Comparison of ENCODE assay signal across 1 cellular context in the genomic region with DNA sequence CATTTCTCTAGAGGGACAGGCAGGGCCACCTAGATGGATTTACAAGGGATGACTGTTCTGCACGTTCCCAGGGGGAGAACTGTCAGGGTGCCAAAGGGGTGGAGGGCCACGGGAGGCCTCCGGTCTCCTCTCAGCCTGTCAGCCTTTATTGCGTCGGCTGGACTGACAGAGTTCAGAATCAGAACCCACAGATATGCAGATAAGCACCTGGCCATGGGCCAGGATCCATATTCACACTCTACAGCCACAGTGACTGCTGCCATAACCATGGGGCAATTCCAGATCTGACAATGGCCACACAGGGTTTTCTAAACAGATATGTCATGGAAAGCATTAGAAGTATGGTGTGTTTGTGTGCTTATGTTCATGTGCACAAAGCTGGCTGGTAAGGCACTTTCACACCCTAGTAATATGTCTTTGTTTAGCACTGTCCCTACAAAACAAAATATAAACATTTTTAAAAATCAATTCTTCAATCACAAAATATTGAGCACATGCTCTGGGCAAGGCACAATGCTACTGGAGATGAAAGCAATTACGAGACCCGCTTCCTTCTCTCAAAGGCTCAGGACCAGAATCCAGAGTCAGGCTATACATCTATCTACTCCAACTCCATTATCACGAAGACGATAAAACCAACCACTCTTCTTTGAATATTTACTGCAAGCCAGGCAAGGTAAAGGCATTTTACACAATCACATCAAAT.
TF ChIP-seq lines count a peak whose summit lies in the region.

No MANE protein-coding gene starts in this region.

TF ChIP-seq in HepG2, 621 proteins besides CTCF, POLR2A, EP300 and RAD21 (continued from another document and continues in another):
- TF ChIP-seq NR2F6 (IDR thresholded peaks at IDR 0.05) = 0 out of 2 replicates have a peak, but pooled peaks have one; percentile 8
- peak; percentile 52; the same call in 1 of the 2 replicates for TF ChIP-seq NR2F6 (CRISPR knock-in tag; IDR thresholded peaks at IDR 0.05)
- TF ChIP-seq STAG1 (CRISPR knock-in tag; IDR thresholded peaks at IDR 0.05) = no peak
- TF ChIP-seq ZBTB21 (CRISPR knock-in tag; IDR thresholded peaks at IDR 0.05) = no peak
- no peak for TF ChIP-seq REXO4 (CRISPR knock-in tag; IDR thresholded peaks at IDR 0.05; ENCODE audit: borderline replicate concordance)
- TF ChIP-seq, protein P1, sequence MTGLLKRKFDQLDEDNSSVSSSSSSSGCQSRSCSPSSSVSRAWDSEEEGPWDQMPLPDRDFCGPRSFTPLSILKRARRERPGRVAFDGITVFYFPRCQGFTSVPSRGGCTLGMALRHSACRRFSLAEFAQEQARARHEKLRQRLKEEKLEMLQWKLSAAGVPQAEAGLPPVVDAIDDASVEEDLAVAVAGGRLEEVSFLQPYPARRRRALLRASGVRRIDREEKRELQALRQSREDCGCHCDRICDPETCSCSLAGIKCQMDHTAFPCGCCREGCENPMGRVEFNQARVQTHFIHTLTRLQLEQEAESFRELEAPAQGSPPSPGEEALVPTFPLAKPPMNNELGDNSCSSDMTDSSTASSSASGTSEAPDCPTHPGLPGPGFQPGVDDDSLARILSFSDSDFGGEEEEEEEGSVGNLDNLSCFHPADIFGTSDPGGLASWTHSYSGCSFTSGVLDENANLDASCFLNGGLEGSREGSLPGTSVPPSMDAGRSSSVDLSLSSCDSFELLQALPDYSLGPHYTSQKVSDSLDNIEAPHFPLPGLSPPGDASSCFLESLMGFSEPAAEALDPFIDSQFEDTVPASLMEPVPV (CRISPR knock-in tag; IDR thresholded peaks at IDR 0.05) = no peak
- TF ChIP-seq TCF7L2 (IDR thresholded peaks at IDR 0.05; ENCODE audit: low read depth, low read length) = no peak
- TF ChIP-seq MIXL1 (CRISPR knock-in tag; IDR thresholded peaks at IDR 0.05) = peak; percentile 24; the same call in 1 of the 2 replicates
- no peak for TF ChIP-seq AHR (CRISPR knock-in tag; IDR thresholded peaks at IDR 0.05)
- TF ChIP-seq, protein P2, sequence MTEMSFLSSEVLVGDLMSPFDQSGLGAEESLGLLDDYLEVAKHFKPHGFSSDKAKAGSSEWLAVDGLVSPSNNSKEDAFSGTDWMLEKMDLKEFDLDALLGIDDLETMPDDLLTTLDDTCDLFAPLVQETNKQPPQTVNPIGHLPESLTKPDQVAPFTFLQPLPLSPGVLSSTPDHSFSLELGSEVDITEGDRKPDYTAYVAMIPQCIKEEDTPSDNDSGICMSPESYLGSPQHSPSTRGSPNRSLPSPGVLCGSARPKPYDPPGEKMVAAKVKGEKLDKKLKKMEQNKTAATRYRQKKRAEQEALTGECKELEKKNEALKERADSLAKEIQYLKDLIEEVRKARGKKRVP (CRISPR knock-in tag; IDR thresholded peaks at IDR 0.05) = peak in 1 of 2 experiments; percentile 50; a peak in 1 of 4 replicates
- no peak for TF ChIP-seq ZNF567 (CRISPR knock-in tag; IDR thresholded peaks at IDR 0.05; ENCODE audit: borderline replicate concordance)
- TF ChIP-seq, protein P3, sequence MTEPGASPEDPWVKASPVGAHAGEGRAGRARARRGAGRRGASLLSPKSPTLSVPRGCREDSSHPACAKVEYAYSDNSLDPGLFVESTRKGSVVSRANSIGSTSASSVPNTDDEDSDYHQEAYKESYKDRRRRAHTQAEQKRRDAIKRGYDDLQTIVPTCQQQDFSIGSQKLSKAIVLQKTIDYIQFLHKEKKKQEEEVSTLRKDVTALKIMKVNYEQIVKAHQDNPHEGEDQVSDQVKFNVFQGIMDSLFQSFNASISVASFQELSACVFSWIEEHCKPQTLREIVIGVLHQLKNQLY (CRISPR knock-in tag; IDR thresholded peaks at IDR 0.05) = 0 out of 2 replicates have a peak, but pooled peaks have one; percentile 38
- TF ChIP-seq, protein P4, sequence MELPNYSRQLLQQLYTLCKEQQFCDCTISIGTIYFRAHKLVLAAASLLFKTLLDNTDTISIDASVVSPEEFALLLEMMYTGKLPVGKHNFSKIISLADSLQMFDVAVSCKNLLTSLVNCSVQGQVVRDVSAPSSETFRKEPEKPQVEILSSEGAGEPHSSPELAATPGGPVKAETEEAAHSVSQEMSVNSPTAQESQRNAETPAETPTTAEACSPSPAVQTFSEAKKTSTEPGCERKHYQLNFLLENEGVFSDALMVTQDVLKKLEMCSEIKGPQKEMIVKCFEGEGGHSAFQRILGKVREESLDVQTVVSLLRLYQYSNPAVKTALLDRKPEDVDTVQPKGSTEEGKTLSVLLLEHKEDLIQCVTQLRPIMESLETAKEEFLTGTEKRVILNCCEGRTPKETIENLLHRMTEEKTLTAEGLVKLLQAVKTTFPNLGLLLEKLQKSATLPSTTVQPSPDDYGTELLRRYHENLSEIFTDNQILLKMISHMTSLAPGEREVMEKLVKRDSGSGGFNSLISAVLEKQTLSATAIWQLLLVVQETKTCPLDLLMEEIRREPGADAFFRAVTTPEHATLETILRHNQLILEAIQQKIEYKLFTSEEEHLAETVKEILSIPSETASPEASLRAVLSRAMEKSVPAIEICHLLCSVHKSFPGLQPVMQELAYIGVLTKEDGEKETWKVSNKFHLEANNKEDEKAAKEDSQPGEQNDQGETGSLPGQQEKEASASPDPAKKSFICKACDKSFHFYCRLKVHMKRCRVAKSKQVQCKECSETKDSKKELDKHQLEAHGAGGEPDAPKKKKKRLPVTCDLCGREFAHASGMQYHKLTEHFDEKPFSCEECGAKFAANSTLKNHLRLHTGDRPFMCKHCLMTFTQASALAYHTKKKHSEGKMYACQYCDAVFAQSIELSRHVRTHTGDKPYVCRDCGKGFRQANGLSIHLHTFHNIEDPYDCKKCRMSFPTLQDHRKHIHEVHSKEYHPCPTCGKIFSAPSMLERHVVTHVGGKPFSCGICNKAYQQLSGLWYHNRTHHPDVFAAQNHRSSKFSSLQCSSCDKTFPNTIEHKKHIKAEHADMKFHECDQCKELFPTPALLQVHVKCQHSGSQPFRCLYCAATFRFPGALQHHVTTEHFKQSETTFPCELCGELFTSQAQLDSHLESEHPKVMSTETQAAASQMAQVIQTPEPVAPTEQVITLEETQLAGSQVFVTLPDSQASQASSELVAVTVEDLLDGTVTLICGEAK (IDR thresholded peaks at IDR 0.05) = no peak
- TF ChIP-seq, protein P4 (CRISPR knock-in tag; IDR thresholded peaks at IDR 0.05) = peak; percentile 59; the same call in 1 of the 2 replicates
- TF ChIP-seq, protein P5, sequence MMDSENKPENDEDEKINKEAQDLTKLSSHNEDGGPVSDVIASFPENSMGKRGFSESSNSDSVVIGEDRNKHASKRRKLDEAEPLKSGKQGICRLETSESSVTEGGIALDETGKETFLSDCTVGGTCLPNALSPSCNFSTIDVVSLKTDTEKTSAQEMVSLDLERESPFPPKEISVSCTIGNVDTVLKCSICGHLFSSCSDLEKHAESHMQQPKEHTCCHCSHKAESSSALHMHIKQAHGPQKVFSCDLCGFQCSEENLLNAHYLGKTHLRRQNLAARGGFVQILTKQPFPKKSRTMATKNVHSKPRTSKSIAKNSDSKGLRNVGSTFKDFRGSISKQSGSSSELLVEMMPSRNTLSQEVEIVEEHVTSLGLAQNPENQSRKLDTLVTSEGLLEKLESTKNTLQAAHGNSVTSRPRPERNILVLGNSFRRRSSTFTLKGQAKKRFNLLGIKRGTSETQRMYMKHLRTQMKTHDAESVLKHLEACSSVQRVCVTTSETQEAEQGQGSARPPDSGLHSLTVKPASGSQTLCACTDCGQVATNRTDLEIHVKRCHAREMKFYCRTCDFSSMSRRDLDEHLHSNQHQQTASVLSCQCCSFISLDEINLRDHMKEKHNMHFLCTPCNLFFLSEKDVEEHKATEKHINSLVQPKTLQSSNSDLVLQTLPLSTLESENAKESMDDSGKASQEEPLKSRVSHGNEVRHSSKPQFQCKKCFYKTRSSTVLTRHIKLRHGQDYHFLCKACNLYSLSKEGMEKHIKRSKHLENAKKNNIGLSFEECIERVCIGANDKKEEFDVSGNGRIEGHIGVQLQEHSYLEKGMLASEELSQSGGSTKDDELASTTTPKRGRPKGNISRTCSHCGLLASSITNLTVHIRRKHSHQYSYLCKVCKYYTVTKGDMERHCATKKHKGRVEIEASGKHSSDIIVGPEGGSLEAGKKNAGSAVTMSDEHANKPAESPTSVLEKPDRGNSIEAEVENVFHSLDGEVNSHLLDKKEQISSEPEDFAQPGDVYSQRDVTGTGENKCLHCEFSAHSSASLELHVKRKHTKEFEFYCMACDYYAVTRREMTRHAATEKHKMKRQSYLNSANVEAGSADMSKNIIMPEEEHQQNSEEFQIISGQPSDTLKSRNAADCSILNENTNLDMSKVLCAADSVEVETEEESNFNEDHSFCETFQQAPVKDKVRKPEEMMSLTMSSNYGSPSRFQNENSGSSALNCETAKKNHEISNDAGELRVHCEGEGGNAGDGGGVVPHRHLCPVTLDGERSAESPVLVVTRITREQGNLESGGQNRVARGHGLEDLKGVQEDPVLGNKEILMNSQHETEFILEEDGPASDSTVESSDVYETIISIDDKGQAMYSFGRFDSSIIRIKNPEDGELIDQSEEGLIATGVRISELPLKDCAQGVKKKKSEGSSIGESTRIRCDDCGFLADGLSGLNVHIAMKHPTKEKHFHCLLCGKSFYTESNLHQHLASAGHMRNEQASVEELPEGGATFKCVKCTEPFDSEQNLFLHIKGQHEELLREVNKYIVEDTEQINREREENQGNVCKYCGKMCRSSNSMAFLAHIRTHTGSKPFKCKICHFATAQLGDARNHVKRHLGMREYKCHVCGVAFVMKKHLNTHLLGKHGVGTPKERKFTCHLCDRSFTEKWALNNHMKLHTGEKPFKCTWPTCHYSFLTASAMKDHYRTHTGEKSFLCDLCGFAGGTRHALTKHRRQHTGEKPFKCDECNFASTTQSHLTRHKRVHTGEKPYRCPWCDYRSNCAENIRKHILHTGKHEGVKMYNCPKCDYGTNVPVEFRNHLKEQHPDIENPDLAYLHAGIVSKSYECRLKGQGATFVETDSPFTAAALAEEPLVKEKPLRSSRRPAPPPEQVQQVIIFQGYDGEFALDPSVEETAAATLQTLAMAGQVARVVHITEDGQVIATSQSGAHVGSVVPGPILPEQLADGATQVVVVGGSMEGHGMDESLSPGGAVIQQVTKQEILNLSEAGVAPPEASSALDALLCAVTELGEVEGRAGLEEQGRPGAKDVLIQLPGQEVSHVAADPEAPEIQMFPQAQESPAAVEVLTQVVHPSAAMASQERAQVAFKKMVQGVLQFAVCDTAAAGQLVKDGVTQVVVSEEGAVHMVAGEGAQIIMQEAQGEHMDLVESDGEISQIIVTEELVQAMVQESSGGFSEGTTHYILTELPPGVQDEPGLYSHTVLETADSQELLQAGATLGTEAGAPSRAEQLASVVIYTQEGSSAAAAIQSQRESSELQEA (CRISPR knock-in tag; IDR thresholded peaks at IDR 0.05; ENCODE audit: not compliant biosample characterization) = no peak
- TF ChIP-seq, protein P6, sequence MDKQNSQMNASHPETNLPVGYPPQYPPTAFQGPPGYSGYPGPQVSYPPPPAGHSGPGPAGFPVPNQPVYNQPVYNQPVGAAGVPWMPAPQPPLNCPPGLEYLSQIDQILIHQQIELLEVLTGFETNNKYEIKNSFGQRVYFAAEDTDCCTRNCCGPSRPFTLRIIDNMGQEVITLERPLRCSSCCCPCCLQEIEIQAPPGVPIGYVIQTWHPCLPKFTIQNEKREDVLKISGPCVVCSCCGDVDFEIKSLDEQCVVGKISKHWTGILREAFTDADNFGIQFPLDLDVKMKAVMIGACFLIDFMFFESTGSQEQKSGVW (CRISPR knock-in tag; IDR thresholded peaks at IDR 0.05; ENCODE audit: borderline replicate concordance) = no peak
- no peak for TF ChIP-seq SNRNP70 (IDR thresholded peaks at IDR 0.05; ENCODE audit: low read depth, low read length)
- no peak; the same call in 1 of the 2 replicates for TF ChIP-seq ZNF557 (CRISPR knock-in tag; IDR thresholded peaks at IDR 0.05)
- 0 out of 2 replicates have a peak, but pooled peaks have one; percentile 51 for TF ChIP-seq THYN1 (CRISPR knock-in tag; IDR thresholded peaks at IDR 0.05; ENCODE audit: borderline replicate concordance, low read depth)
